ENCODE assay signal across 1 cellular context in genomic region chr3:14391033-14391432, GRCh38.
TF ChIP-seq lines count a peak whose summit lies in the region.

No MANE protein-coding gene starts in this region.

TF ChIP-seq in H1, 55 proteins besides CTCF, POLR2A, EP300 and RAD21:
- TF ChIP-seq HDAC6 (IDR thresholded peaks at IDR 0.05; ENCODE audit: low read depth, low read length) = no peak
- no peak for TF ChIP-seq ZNF274 (IDR thresholded peaks at IDR 0.05; ENCODE audit: borderline replicate concordance, extremely low read depth, low read length)
- TF ChIP-seq SP4 (IDR thresholded peaks at IDR 0.05; ENCODE audit: low read length) = no peak
- TF ChIP-seq CHD1 (IDR thresholded peaks at IDR 0.05; ENCODE audit: low read depth, low read length) = no peak
- TF ChIP-seq RFX5 (IDR thresholded peaks at IDR 0.05; ENCODE audit: borderline replicate concordance, low read depth, low read length) = no peak
- no peak for TF ChIP-seq SRF (IDR thresholded peaks at IDR 0.05; ENCODE audit: low read depth, low read length)
- TF ChIP-seq CTBP2 (IDR thresholded peaks at IDR 0.05; ENCODE audit: borderline replicate concordance, insufficient read depth, insufficient read length, low read length) = no peak
- TF ChIP-seq CHD2 (IDR thresholded peaks at IDR 0.05; ENCODE audit: low read length) = no peak
- TF ChIP-seq RNF2 (IDR thresholded peaks at IDR 0.05; ENCODE audit: borderline replicate concordance, low read depth, low read length, missing control alignments, poor library complexity, severe bottlenecking) = no peak
- no peak for TF ChIP-seq KDM4A (IDR thresholded peaks at IDR 0.05; ENCODE audit: low read depth, low read length, severe bottlenecking)
- TF ChIP-seq NANOG (IDR thresholded peaks at IDR 0.05; ENCODE audit: insufficient read depth, low read depth, low read length, poor library complexity, severe bottlenecking) = no peak
- no peak for TF ChIP-seq CEBPB (IDR thresholded peaks at IDR 0.05; ENCODE audit: low read depth, low read length)
- TF ChIP-seq TAF7 (optimal IDR thresholded peaks at IDR 0.05; ENCODE audit: borderline replicate concordance, low read depth, low read length) = no peak
- TF ChIP-seq E2F6 (IDR thresholded peaks at IDR 0.05) = no peak
